Comparison of ENCODE assay signal across 26 cellular contexts in genomic region chr3:11235385-11235784, GRCh38.
"Had no signal": no experiment of that assay in that cellular context is flagged by ENCODE, and none has a peak within 500 bp of the region (broad histone marks: within the 10 kb centered on the region; RNA-seq: fewer than 3 reads in every experiment).

No MANE protein-coding gene starts in this region.

- ATAC-seq: activated naive CD4-positive, alpha-beta T cell treated with anti-CD3 and anti-CD28 coated beads, Interleukin-2, amount 50 U/mL, for 72 hours; activated T-cell treated with anti-CD3 and anti-CD28 coated beads, Interleukin-2, amount 50 U/mL, for 72 hours; T-helper 17 cell; WTC11 had no signal

- H3K27ac ChIP-seq: ascending aorta, breast epithelium, cardiac muscle cell, colonic mucosa, VCaP had no signal

- DNase-seq: activated CD4-positive, alpha-beta memory T cell treated with anti-CD3 and anti-CD28 coated beads, Interleukin-2, amount 10 ng/mL, durations not matched to agents 7 days and 5 days; activated CD4-positive, alpha-beta T cell treated with anti-CD3 and anti-CD28 coated beads for 1 hour; activated CD4-positive, alpha-beta T cell treated with anti-CD3 and anti-CD28 coated beads for 4 hours; activated CD4-positive, alpha-beta T cell treated with anti-CD3 and anti-CD28 coated beads, Interleukin-2, amount 10 ng/mL, durations not matched to agents 7 days and 5 days; activated CD4-positive, alpha-beta T cell treated with anti-CD3 and anti-CD28 coated beads, Interleukin-2, amount 50 U/mL, for 4 hours; activated CD8-positive, alpha-beta memory T cell treated with anti-CD3 and anti-CD28 coated beads, Interleukin-2, amount 50 U/mL, for 48 hours; activated gamma-delta T cell; activated naive CD4-positive, alpha-beta T cell; activated naive CD4-positive, alpha-beta T cell treated with anti-CD3 and anti-CD28 coated beads, Interleukin-2, amount 10 ng/mL, durations not matched to agents 7 days and 5 days; activated naive CD8-positive, alpha-beta T cell treated with anti-CD3 and anti-CD28 coated beads, Interleukin-2, amount 10 ng/mL, durations not matched to agents 7 days and 5 days; activated T-cell treated with anti-CD3 and anti-CD28 coated beads for 4 hours; activated T-cell treated with anti-CD3 and anti-CD28 coated beads, Interleukin-2, amount 50 U/mL, for 24 hours; activated T-cell treated with anti-CD3 and anti-CD28 coated beads, Interleukin-2, amount 50 U/mL, for 72 hours; central memory CD4-positive, alpha-beta T cell; cerebellar nuclear complex; colonic mucosa; effector CD8-positive, alpha-beta T cell; foreskin fibroblast; T-helper 1 cell; T-helper 17 cell had no signal

- H3K36me3 ChIP-seq: breast epithelium, cardiac muscle cell, colonic mucosa had no signal

- H3K4me3 ChIP-seq: ascending aorta, breast epithelium, cardiac muscle cell, colonic mucosa had no signal

- H3K27me3 ChIP-seq: ascending aorta, breast epithelium, colonic mucosa had no signal

- H3K9me3 ChIP-seq: ascending aorta, breast epithelium, colonic mucosa had no signal

- H3K4me1 ChIP-seq: breast epithelium, colonic mucosa had no signal
